31 cellular contexts compared by ENCODE assay signal in the genomic region with DNA sequence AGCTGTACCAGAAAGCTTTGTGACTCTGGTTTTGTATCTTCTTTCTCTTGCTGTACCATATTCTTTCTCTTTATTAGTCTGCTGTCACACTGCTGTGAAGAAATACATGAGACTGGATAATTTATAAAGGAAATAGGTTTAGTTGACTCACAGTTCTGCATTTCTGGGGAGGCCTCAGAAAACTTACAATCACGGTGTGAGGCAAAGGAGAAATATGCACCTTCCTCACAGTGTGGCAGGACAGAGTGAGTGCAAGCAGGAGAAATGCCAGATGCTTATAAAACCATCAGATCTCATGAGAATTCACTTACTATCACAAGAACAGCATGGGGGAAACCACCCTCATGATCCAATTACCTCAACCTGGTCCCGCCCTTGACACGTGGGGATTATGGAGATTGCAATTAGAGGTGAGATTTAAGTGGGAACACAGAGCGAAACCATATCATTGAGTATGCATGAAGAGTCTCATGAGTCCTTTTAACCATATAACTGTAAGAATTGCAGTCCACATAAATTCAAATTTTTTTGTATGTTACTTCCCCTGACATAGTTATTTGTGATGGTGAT.
A peak's percentile ranks its signal among the peaks of the same experiment; 100 is the strongest.
DNase-seq lines count a peak whose midpoint lies in the region; ATAC-seq and TF ChIP-seq lines count a peak whose summit lies in the region.
"Had no signal": no experiment of that assay in that cellular context is flagged by ENCODE, and none has a peak within 500 bp of the region (broad histone marks: within the 10 kb centered on the region; RNA-seq: fewer than 3 reads in every experiment).

No MANE protein-coding gene starts in this region.

- H3K4me3 Mint-ChIP-seq in natural killer cell = no peak overlapping the region
- H3K4me3 Mint-ChIP-seq in stimulated activated naive B cell treated with anti-CD40 and anti-IgM and Interleukin-4, amounts not matched to agents 10 μg/mL and 1 μg/mL and 100 μg/mL, for 72 hours = no peak overlapping the region
- H3K4me3 Mint-ChIP-seq: activated naive CD8-positive, alpha-beta T cell treated with anti-CD3 and anti-CD28 coated beads for 36 hours; activated T-cell treated with anti-CD3 and anti-CD28 coated beads, Interleukin-2, amount 50 U/mL, for 24 hours; B cell; CD8-positive, alpha-beta memory T cell; natural killer cell treated with Interleukin-12 subunit alpha and Interleukin-12 subunit beta and Interleukin-15 and Interleukin-18, amount 100 ng/mL, for 72 hours; stimulated activated naive CD8-positive, alpha-beta T cell treated with anti-CD3 and anti-CD28 coated beads, Interleukin-15, Interleukin-2, amounts not matched to agents 100 ng/mL and 50 ng/mL, for 24 hours had no signal

- no peak overlapping the region for H3K27ac Mint-ChIP-seq in natural killer cell
- no peak overlapping the region for H3K27ac Mint-ChIP-seq in stimulated activated naive B cell treated with anti-CD40 and anti-IgM and Interleukin-4, amounts not matched to agents 10 μg/mL and 1 μg/mL and 100 μg/mL, for 72 hours
- H3K27ac Mint-ChIP-seq: activated naive CD8-positive, alpha-beta T cell treated with anti-CD3 and anti-CD28 coated beads for 36 hours; activated T-cell treated with anti-CD3 and anti-CD28 coated beads, Interleukin-2, amount 50 U/mL, for 24 hours; B cell; natural killer cell treated with Interleukin-12 subunit alpha and Interleukin-12 subunit beta and Interleukin-15 and Interleukin-18, amount 100 ng/mL, for 72 hours; stimulated activated naive CD8-positive, alpha-beta T cell treated with anti-CD3 and anti-CD28 coated beads, Interleukin-15, Interleukin-2, amounts not matched to agents 100 ng/mL and 50 ng/mL, for 24 hours had no signal

- H3K9me3 ChIP-seq in adipocyte (ENCODE audit: control insufficient read depth, low read length) = no peaks in the 10 kb centered on the region
- H3K9me3 ChIP-seq: A549, mucosa of descending colon, thyroid gland had no signal

- H3K36me3 ChIP-seq in adipocyte (ENCODE audit: control insufficient read depth, insufficient read depth, low read length, severe bottlenecking) = no peaks in the 10 kb centered on the region
- H3K36me3 ChIP-seq: heart left ventricle, thyroid gland had no signal

- no peaks in the 10 kb centered on the region for H3K27me3 ChIP-seq in adipocyte (replicated peaks; ENCODE audit: control insufficient read depth, insufficient read depth, low read length)
- H3K27me3 ChIP-seq: heart left ventricle, thyroid gland had no signal

- no peaks in the 10 kb centered on the region for H3K27me3 Mint-ChIP-seq in natural killer cell (ENCODE audit: low read depth in 2 of 2)
- H3K27me3 Mint-ChIP-seq in stimulated activated naive B cell treated with anti-CD40 and anti-IgM and Interleukin-4, amounts not matched to agents 10 μg/mL and 1 μg/mL and 100 μg/mL, for 72 hours = no peaks in the 10 kb centered on the region
- H3K27me3 Mint-ChIP-seq: B cell; natural killer cell treated with Interleukin-12 subunit alpha and Interleukin-12 subunit beta and Interleukin-15 and Interleukin-18, amount 100 ng/mL, for 72 hours had no signal

- TF ChIP-seq CTCF in AG09309 (IDR thresholded peaks at IDR 0.05; ENCODE audit: control insufficient read depth, insufficient read depth, low read depth, low read length, missing control alignments) = no peak
- TF ChIP-seq CTCF in natural killer cell (IDR thresholded peaks at IDR 0.05) = no peak

- H3K9ac ChIP-seq in adipocyte (ENCODE audit: low read length) = no peak overlapping the region

- H3K9me3 Mint-ChIP-seq in natural killer cell = peaks cover 3 to 4% of the 10 kb centered on the region in 2 donors
- H3K9me3 Mint-ChIP-seq in stimulated activated naive B cell treated with anti-CD40 and anti-IgM and Interleukin-4, amounts not matched to agents 10 μg/mL and 1 μg/mL and 100 μg/mL, for 72 hours = no peaks in the 10 kb centered on the region
- H3K9me3 Mint-ChIP-seq: activated T-cell treated with anti-CD3 and anti-CD28 coated beads, Interleukin-2, amount 50 U/mL, for 24 hours; natural killer cell treated with Interleukin-12 subunit alpha and Interleukin-12 subunit beta and Interleukin-15 and Interleukin-18, amount 100 ng/mL, for 72 hours; stimulated activated naive CD8-positive, alpha-beta T cell treated with anti-CD3 and anti-CD28 coated beads, Interleukin-15, Interleukin-2, amounts not matched to agents 100 ng/mL and 50 ng/mL, for 24 hours had no signal

- no peaks in the 10 kb centered on the region for H3K4me1 ChIP-seq in adipocyte (ENCODE audit: control insufficient read depth, insufficient read depth, low read length)
- H3K4me1 ChIP-seq: A549, thyroid gland had no signal

- no peaks in the 10 kb centered on the region for H3K36me3 Mint-ChIP-seq in natural killer cell
- no peaks in the 10 kb centered on the region for H3K36me3 Mint-ChIP-seq in stimulated activated naive B cell treated with anti-CD40 and anti-IgM and Interleukin-4, amounts not matched to agents 10 μg/mL and 1 μg/mL and 100 μg/mL, for 72 hours
- H3K36me3 Mint-ChIP-seq: activated naive CD8-positive, alpha-beta T cell treated with anti-CD3 and anti-CD28 coated beads for 36 hours; CD8-positive, alpha-beta memory T cell; natural killer cell treated with Interleukin-12 subunit alpha and Interleukin-12 subunit beta and Interleukin-15 and Interleukin-18, amount 100 ng/mL, for 72 hours had no signal

- no peaks in the 10 kb centered on the region for H3K4me1 Mint-ChIP-seq in natural killer cell
- no peaks in the 10 kb centered on the region for H3K4me1 Mint-ChIP-seq in stimulated activated naive B cell treated with anti-CD40 and anti-IgM and Interleukin-4, amounts not matched to agents 10 μg/mL and 1 μg/mL and 100 μg/mL, for 72 hours
- H3K4me1 Mint-ChIP-seq: activated naive CD8-positive, alpha-beta T cell treated with anti-CD3 and anti-CD28 coated beads for 36 hours; B cell; CD8-positive, alpha-beta memory T cell had no signal

- intact Hi-C loops in natural killer cell (cut with micrococcal nuclease) = no loop called here

- H3K4me3 ChIP-seq in AG09309 (ENCODE audit: control insufficient read depth, low read depth, low read length) (no peak overlapping the region), adipocyte (ENCODE audit: low read length) (no peak overlapping the region)
- H3K4me3 ChIP-seq: A549, coronary artery, heart left ventricle, mucosa of descending colon, thyroid gland had no signal

- peak; percentile 10 for DNase-seq in AG09309 (ENCODE audit: low read depth)
- DNase-seq in HCEC 1CT = peak; percentile 18
- DNase-seq in adipocyte (ENCODE audit: low read depth) = peak; percentile 22
- peak; percentile 4 for DNase-seq in kidney tubule cell (ENCODE audit: low spot score)
- DNase-seq in pons (ENCODE audit: low spot score) = no peak
- DNase-seq in natural killer cell = no peak
- no peak for DNase-seq in NCI-H748 treated with DMSO at 0.1 percent for 48 hours (lab: John Stamatoyannopoulos, UW)
- no peak for DNase-seq in stimulated activated naive B cell treated with anti-CD40 and anti-IgM and Interleukin-4, amounts not matched to agents 10 μg/mL and 1 μg/mL and 100 μg/mL, for 72 hours
- DNase-seq: activated effector memory CD4-positive, alpha-beta T cell treated with anti-CD3 and anti-CD28 coated beads, Interleukin-2, amount 50 U/mL, for 16 hours; activated naive CD8-positive, alpha-beta T cell treated with anti-CD3 and anti-CD28 coated beads for 36 hours; activated T-cell treated with anti-CD3 and anti-CD28 coated beads, Interleukin-2, amount 50 U/mL, for 24 hours; aorta; caudate nucleus; CD8-positive, alpha-beta memory T cell; effector memory CD4-positive, alpha-beta T cell; heart left ventricle; Kasumi-1; mucosa of descending colon; NCI-H146; NCI-H2107; NCI-H446; occipital lobe; small intestine; stimulated activated CD4-positive, alpha-beta T cell treated with anti-CD3 and anti-CD28 coated beads, Interleukin-1b, Interleukin-23, amount 100 ng/mL, for 48 hours; T-helper 1 cell; thyroid gland had no signal

- ATAC-seq in natural killer cell = no peak
- ATAC-seq in stimulated activated naive B cell treated with anti-CD40 and anti-IgM and Interleukin-4, amounts not matched to agents 10 μg/mL and 1 μg/mL and 100 μg/mL, for 72 hours (replicated peaks) = no peak
- ATAC-seq: A549; mucosa of descending colon; natural killer cell treated with Interleukin-12 subunit alpha and Interleukin-12 subunit beta and Interleukin-15 and Interleukin-18, amount 100 ng/mL, for 72 hours had no signal

Comparison
In these comparisons a context has a peak if more than half of its experiments do, and no peak if none do; other contexts are left out.
1. DNase-seq: peak in AG09309 (single experiment), HCEC 1CT (single experiment), adipocyte (single experiment) and kidney tubule cell (single experiment); none in pons (single experiment), natural killer cell (single experiment), NCI-H748 treated with DMSO at 0.1 percent for 48 hours (single experiment) and stimulated activated naive B cell treated with anti-CD40 and anti-IgM and Interleukin-4, amounts not matched to agents 10 μg/mL and 1 μg/mL and 100 μg/mL, for 72 hours (single experiment).